Comparison of ENCODE assay signal across 8 cellular contexts in the genomic region with DNA sequence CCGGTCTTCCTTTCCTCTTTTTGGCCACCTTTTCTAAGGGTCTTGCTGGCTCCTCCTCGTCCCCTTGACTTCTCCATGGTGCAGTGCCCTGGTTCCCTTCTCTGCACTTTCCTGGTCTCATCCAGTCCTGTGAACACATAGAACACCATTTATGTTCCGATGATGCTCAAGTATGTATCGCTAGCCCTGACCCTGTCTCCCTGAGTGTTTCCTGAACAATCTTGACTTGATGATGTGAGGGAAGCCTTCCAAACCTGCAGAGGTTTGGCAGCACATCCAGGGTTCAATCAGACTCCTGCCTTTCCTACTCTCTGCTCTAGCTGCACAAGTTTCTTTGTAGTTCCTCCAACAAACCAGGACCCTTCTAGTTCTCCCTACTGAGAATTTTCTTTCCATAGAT.
"Had no signal": no experiment of that assay in that cellular context is flagged by ENCODE, and none has a peak within 500 bp of the region (broad histone marks: within the 10 kb centered on the region; RNA-seq: fewer than 3 reads in every experiment).

No MANE protein-coding gene starts in this region.

- H3K4me3 ChIP-seq: GM23338, K562 had no signal

- ATAC-seq: GM23338, K562 had no signal

- H3K4me2 ChIP-seq: GM23338 had no signal

- DNase-seq: H9, HCEC 1CT, IMR-90 had no signal

- H2AFZ ChIP-seq: GM23338 had no signal

- FAIRE-seq: H1, H54, HTR-8/SVneo, K562 had no signal
